24 cellular contexts compared by ENCODE assay signal in the genomic region with DNA sequence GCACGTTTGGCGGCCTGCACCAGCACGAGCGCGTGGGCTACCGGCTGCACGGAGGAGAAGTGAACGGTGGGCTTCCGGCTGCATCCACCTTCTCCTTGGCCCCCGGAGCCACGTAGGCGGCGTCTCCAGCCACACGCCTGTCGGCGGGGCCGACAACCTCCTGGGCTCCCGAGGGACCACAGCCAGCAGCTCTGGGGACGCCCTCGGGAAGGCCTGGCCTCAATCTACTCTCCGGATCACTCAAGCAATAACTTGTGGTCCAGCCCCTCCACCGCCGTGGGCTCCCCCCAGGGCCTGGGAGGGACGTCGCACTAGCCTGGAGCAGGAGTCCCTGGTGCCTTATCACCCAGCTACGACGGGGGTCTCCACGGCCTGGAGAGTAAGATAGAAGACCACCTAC.
DNase-seq lines count a peak whose midpoint lies in the region; ATAC-seq and TF ChIP-seq lines count a peak whose summit lies in the region.
"Had no signal": no experiment of that assay in that cellular context is flagged by ENCODE, and none has a peak within 500 bp of the region (broad histone marks: within the 10 kb centered on the region; RNA-seq: fewer than 3 reads in every experiment).

No MANE protein-coding gene starts in this region.

- no peak overlapping the region for H2AFZ ChIP-seq in SK-N-SH (ENCODE audit: low read depth)
- H2AFZ ChIP-seq: GM23248 had no signal

- POLR2A ChIA-PET in SK-N-SH (lab: Yijun Ruan, JAX), result no interaction called here

- no peak for TF ChIP-seq RAD21 in SK-N-SH (IDR thresholded peaks at IDR 0.05; ENCODE audit: low read length)

- TF ChIP-seq EP300 in SK-N-SH (IDR thresholded peaks at IDR 0.05; ENCODE audit: borderline replicate concordance in 1 of 2, low read depth in 1 of 2, low read length in 1 of 2), result no peak

- H3K4me2 ChIP-seq in SK-N-SH, result no peak overlapping the region

- no peak for TF ChIP-seq POLR2A in testis (IDR thresholded peaks at IDR 0.05)

- intact Hi-C loops in testis (cut with DNase I; ENCODE audit: low total_unique reads), result no loop called here

- DNase-seq in SK-N-SH (peak; percentile 15), GM20000 (ENCODE audit: low spot score) (peak; percentile 14), left lobe of liver (ENCODE audit: low spot score) (peak; percentile 40), testis (no peak), NCI-H226 (no peak)
- no peak for DNase-seq in activated CD4-positive, alpha-beta T cell treated with anti-CD3 and anti-CD28 coated beads, Interleukin-2, amount 50 U/mL, for 1 hour
- DNase-seq: DMS 273 treated with DMSO at 0.1 percent for 48 hours, DMS79, EL, GDM1, GM23248, KG1, MG63, NCI-H1105 treated with DMSO at 0.1 percent for 48 hours, NCI-H146, NCI-H2029, NCI-H446 treated with DMSO at 0.1 percent for 48 hours, NCI-H526, NCI-H82 had no signal

- H3K79me2 ChIP-seq in SK-N-SH (ENCODE audit: insufficient read depth), result no peaks in the 10 kb centered on the region

- H3K4me1 ChIP-seq in SK-N-SH (ENCODE audit: control insufficient read depth in 1 of 2, insufficient read depth in 2 of 2, low read depth in 1 of 2, low read length in 1 of 2), result no peaks in the 10 kb centered on the region
- no peaks in the 10 kb centered on the region for H3K4me1 ChIP-seq in testis

- H3K9ac ChIP-seq in SK-N-SH, result no peak overlapping the region
- H3K9ac ChIP-seq: GM23248 had no signal

- H3K27me3 ChIP-seq in SK-N-SH (ENCODE audit: insufficient read depth) (no peaks in the 10 kb centered on the region), testis (no peaks in the 10 kb centered on the region)
- H3K27me3 ChIP-seq: MG63 had no signal

- WGBS in SK-N-SH (ENCODE audit: low lambda C conversion rate), result 91% methylated on average over 9 of the region's 28 CpGs
- 65 to 73% methylated on average over 19 to 28 of the region's 28 CpGs for WGBS in testis, 2 donors

- H3K9me3 ChIP-seq in SK-N-SH (no peaks in the 10 kb centered on the region), testis (no peaks in the 10 kb centered on the region)
- H3K9me3 ChIP-seq: MG63 had no signal

- H3F3A ChIP-seq in SK-N-SH (replicated peaks; ENCODE audit: insufficient read depth), result peaks cover 6% of the 10 kb centered on the region

- H3K36me3 ChIP-seq in SK-N-SH (replicated peaks in 1 of 2; ENCODE audit: control insufficient read depth in 1 of 2, insufficient read depth in 2 of 2, low read length in 1 of 2) (peaks cover 0 to 10% of the 10 kb centered on the region in 2 experiments), testis (ENCODE audit: low read depth, missing control alignments) (no peaks in the 10 kb centered on the region)
- H3K36me3 ChIP-seq: MG63 had no signal

- H4K20me1 ChIP-seq in SK-N-SH (ENCODE audit: insufficient read depth), result no peaks in the 10 kb centered on the region

- CTCF ChIA-PET in SK-N-SH (lab: Yijun Ruan, JAX), result no interaction called here

- TF ChIP-seq CTCF in SK-N-SH (IDR thresholded peaks at IDR 0.05) (no peak), GM20000 (IDR thresholded peaks at IDR 0.05; ENCODE audit: extremely low read depth, missing control alignments) (no peak), testis (IDR thresholded peaks at IDR 0.05) (no peak)

- H3K4me3 ChIP-seq in SK-N-SH (ENCODE audit: low read depth in 2 of 2, low read length in 1 of 2) (no peak overlapping the region), testis (peak overlapping the region; percentile 25 to 50)
- H3K4me3 ChIP-seq: GM23248, MG63 had no signal

- no peaks in the 10 kb centered on the region for H3K9me2 ChIP-seq in SK-N-SH

- ATAC-seq in SK-N-SH treated with all-trans-retinoic acid at 6 μM for 48 hours, result no peak
- no peak for ATAC-seq in left lobe of liver
- ATAC-seq in GM18870 (IDR thresholded peaks at IDR 0.05; ENCODE audit: unreplicated experiment), result no peak
- ATAC-seq: Panc1 had no signal

- no peak overlapping the region for H3K27ac ChIP-seq in SK-N-SH (ENCODE audit: low read depth in 2 of 2, low read length in 1 of 2)
- no peak overlapping the region for H3K27ac ChIP-seq in testis
- H3K27ac ChIP-seq: 22Rv1, GM23248, RWPE1 had no signal

TF ChIP-seq in SK-N-SH, 30 proteins besides CTCF, POLR2A, EP300 and RAD21 (continues in another document):
- TF ChIP-seq FOXJ3 (CRISPR knock-in tag; IDR thresholded peaks at IDR 0.05), result no peak
- no peak for TF ChIP-seq JUND (IDR thresholded peaks at IDR 0.05)
- TF ChIP-seq RFX5 (IDR thresholded peaks at IDR 0.05; ENCODE audit: low read length), result no peak
- no peak for TF ChIP-seq POLR2AphosphoS5 (IDR thresholded peaks at IDR 0.05; ENCODE audit: low read depth, low read length)
- TF ChIP-seq SIN3A (IDR thresholded peaks at IDR 0.05; ENCODE audit: borderline replicate concordance, low read depth, low read length), result no peak
- TF ChIP-seq, protein P1, sequence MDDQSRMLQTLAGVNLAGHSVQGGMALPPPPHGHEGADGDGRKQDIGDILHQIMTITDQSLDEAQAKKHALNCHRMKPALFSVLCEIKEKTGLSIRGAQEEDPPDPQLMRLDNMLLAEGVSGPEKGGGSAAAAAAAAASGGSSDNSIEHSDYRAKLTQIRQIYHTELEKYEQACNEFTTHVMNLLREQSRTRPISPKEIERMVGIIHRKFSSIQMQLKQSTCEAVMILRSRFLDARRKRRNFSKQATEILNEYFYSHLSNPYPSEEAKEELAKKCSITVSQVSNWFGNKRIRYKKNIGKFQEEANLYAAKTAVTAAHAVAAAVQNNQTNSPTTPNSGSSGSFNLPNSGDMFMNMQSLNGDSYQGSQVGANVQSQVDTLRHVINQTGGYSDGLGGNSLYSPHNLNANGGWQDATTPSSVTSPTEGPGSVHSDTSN (IDR thresholded peaks at IDR 0.05), result no peak
- TF ChIP-seq, protein P2, sequence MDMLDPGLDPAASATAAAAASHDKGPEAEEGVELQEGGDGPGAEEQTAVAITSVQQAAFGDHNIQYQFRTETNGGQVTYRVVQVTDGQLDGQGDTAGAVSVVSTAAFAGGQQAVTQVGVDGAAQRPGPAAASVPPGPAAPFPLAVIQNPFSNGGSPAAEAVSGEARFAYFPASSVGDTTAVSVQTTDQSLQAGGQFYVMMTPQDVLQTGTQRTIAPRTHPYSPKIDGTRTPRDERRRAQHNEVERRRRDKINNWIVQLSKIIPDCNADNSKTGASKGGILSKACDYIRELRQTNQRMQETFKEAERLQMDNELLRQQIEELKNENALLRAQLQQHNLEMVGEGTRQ (IDR thresholded peaks at IDR 0.05; ENCODE audit: borderline replicate concordance, low read depth, low read length), result no peak

TF ChIP-seq in SK-N-SH treated with all-trans-retinoic acid at 6 μM for 48 hours, 23 proteins besides CTCF, POLR2A, EP300 and RAD21:
- no peak for TF ChIP-seq ZNF8 (CRISPR knock-in tag; IDR thresholded peaks at IDR 0.05)

Comparison
In these comparisons a context has a peak if more than half of its experiments do, and no peak if none do; other contexts are left out.
1. DNase-seq: peak in SK-N-SH (single experiment), GM20000 (single experiment) and left lobe of liver (single experiment); none in testis (single experiment), activated CD4-positive, alpha-beta T cell treated with anti-CD3 and anti-CD28 coated beads, Interleukin-2, amount 50 U/mL, for 1 hour (single experiment) and NCI-H226 (single experiment).
2. H3K4me3 ChIP-seq: peak in testis (2 of 2); none in SK-N-SH (0 of 2).